12 cellular contexts compared by ENCODE assay signal in genomic region chr2:105437708-105438103, GRCh38. TPM values are rescaled to one million over a fixed set of nuclear protein-coding genes. Genes with fewer than 3 reads are reported as not detected.
DNase-seq lines count a peak whose midpoint lies in the region; ATAC-seq, FAIRE-seq and TF ChIP-seq lines count a peak whose summit lies in the region.
"Had no signal": no experiment of that assay in that cellular context is flagged by ENCODE, and none has a peak within 500 bp of the region (broad histone marks: within the 10 kb centered on the region; RNA-seq: fewer than 3 reads in every experiment).

No MANE protein-coding gene starts in this region.

- 39% methylated on average over 3 of the region's 3 CpGs for WGBS in urinary bladder

- H3K27ac ChIP-seq in urinary bladder (ENCODE audit: low read depth), result peak overlapping the region; percentile 46

- no peak overlapping the region for H3K4me3 ChIP-seq in urinary bladder (ENCODE audit: low read depth, low read length)

- FAIRE-seq in GM19239 (lab: Jason Lieb, UNC), result no peak

- ATAC-seq in SK-N-SH treated with all-trans-retinoic acid at 6 μM for 48 hours (no peak), HG02870 (IDR thresholded peaks at IDR 0.05; ENCODE audit: unreplicated experiment) (no peak), GM21619 (IDR thresholded peaks at IDR 0.05; ENCODE audit: unreplicated experiment) (no peak)

- DNase-seq in NCI-H748 (lab: John Stamatoyannopoulos, UW; ENCODE audit: unreplicated experiment), result peak; percentile 3
- DNase-seq in NCI-H748 treated with DMSO at 0.1 percent for 48 hours (lab: John Stamatoyannopoulos, UW), result no peak
- DNase-seq in left kidney (ENCODE audit: low read depth, low spot score), result peak; percentile 57
- no peak for DNase-seq in GM19239 (ENCODE audit: insufficient read length, low spot score)
- DNase-seq: activated B cell treated with CpG ODN at 0.5 μM for 24 hours; hypothalamus; NCI-H1417 treated with DMSO at 0.1 percent for 48 hours; stimulated activated CD4-positive, alpha-beta T cell treated with anti-CD3 and anti-CD28 coated beads, Interleukin-2, amount 100 ng/mL, for 24 hours had no signal

- no peaks in the 10 kb centered on the region for H3K4me1 ChIP-seq in urinary bladder (ENCODE audit: insufficient read depth)

- H3K36me3 ChIP-seq in urinary bladder (ENCODE audit: insufficient read depth), result no peaks in the 10 kb centered on the region

TF ChIP-seq in SK-N-SH treated with all-trans-retinoic acid at 6 μM for 48 hours, 23 proteins besides CTCF, POLR2A, EP300 and RAD21:
- TF ChIP-seq BACH2 (CRISPR knock-in tag; IDR thresholded peaks at IDR 0.05; ENCODE audit: borderline replicate concordance) (no peak), OSR1 (CRISPR knock-in tag; IDR thresholded peaks at IDR 0.05) (no peak), ZNF8 (CRISPR knock-in tag; IDR thresholded peaks at IDR 0.05) (no peak), TOX (CRISPR knock-in tag; IDR thresholded peaks at IDR 0.05; ENCODE audit: borderline replicate concordance) (no peak), CREB5 (CRISPR knock-in tag; IDR thresholded peaks at IDR 0.05; ENCODE audit: low read depth) (no peak), ISL1 (CRISPR knock-in tag; IDR thresholded peaks at IDR 0.05) (0 out of 2 replicates have a peak, but pooled peaks have one; percentile 6), RARB (CRISPR knock-in tag; IDR thresholded peaks at IDR 0.05) (no peak), ZC3H10 (CRISPR knock-in tag; IDR thresholded peaks at IDR 0.05) (no peak)

RNA-seq across cellular contexts. Expression of gene FHL2, which starts 38.9 kb away (rescaled TPM):
- total RNA-seq in urinary bladder, result 48.4 TPM
- polyA plus RNA-seq in urinary bladder, result 95.1 TPM

Comparison
In these comparisons a context has a peak if more than half of its experiments do, and no peak if none do; other contexts are left out.
1. DNase-seq: peak in NCI-H748 (single experiment) and left kidney (single experiment); none in NCI-H748 treated with DMSO at 0.1 percent for 48 hours (single experiment) and GM19239 (single experiment).